ENCODE assay signal across 19 cellular contexts in genomic region chr2:241189093-241189855, GRCh38.
"Had no signal": no experiment of that assay in that cellular context is flagged by ENCODE, and none has a peak within 500 bp of the region (broad histone marks: within the 10 kb centered on the region; RNA-seq: fewer than 3 reads in every experiment).

No MANE protein-coding gene starts in this region.

- H3K27me3 Mint-ChIP-seq: activated CD8-positive, alpha-beta memory T cell treated with anti-CD3 and anti-CD28 coated beads, Interleukin-2, amount 10 ng/mL, durations not matched to agents 7 days and 5 days; activated naive CD4-positive, alpha-beta T cell treated with anti-CD3 and anti-CD28 coated beads, Interleukin-2, amount 50 U/mL, for 24 hours; activated T-cell treated with anti-CD3 and anti-CD28 coated beads, Interleukin-2, amount 50 U/mL, for 24 hours had no signal

- H3K4me3 Mint-ChIP-seq: activated CD8-positive, alpha-beta memory T cell treated with anti-CD3 and anti-CD28 coated beads, Interleukin-2, amount 10 ng/mL, durations not matched to agents 7 days and 5 days; activated naive CD4-positive, alpha-beta T cell treated with anti-CD3 and anti-CD28 coated beads, Interleukin-2, amount 50 U/mL, for 24 hours; activated T-cell treated with anti-CD3 and anti-CD28 coated beads, Interleukin-2, amount 50 U/mL, for 24 hours; neural crest cell had no signal

- ATAC-seq: body of pancreas had no signal

- H3K4me1 ChIP-seq: body of pancreas, left lung, parathyroid adenoma, right atrium auricular region had no signal

- H3K9ac ChIP-seq: parathyroid adenoma had no signal

- H3K27ac ChIP-seq: body of pancreas, left lung, parathyroid adenoma, right atrium auricular region had no signal

- FAIRE-seq: small intestine had no signal

- H3K27ac Mint-ChIP-seq: activated CD8-positive, alpha-beta memory T cell treated with anti-CD3 and anti-CD28 coated beads, Interleukin-2, amount 10 ng/mL, durations not matched to agents 7 days and 5 days; activated naive CD4-positive, alpha-beta T cell treated with anti-CD3 and anti-CD28 coated beads, Interleukin-2, amount 50 U/mL, for 24 hours; activated T-cell treated with anti-CD3 and anti-CD28 coated beads, Interleukin-2, amount 50 U/mL, for 24 hours; memory B cell had no signal

- H3K36me3 Mint-ChIP-seq: activated CD8-positive, alpha-beta memory T cell treated with anti-CD3 and anti-CD28 coated beads, Interleukin-2, amount 10 ng/mL, durations not matched to agents 7 days and 5 days; activated naive CD4-positive, alpha-beta T cell treated with anti-CD3 and anti-CD28 coated beads, Interleukin-2, amount 50 U/mL, for 24 hours; memory B cell had no signal

- H3K36me3 ChIP-seq: left lung, right atrium auricular region had no signal

- DNase-seq: activated CD4-positive, alpha-beta T cell treated with anti-CD3 and anti-CD28 coated beads for 1 hour; activated CD4-positive, alpha-beta T cell treated with anti-CD3 and anti-CD28 coated beads, Interleukin-2, amount 50 U/mL, for 48 hours; activated CD8-positive, alpha-beta memory T cell treated with anti-CD3 and anti-CD28 coated beads, Interleukin-2, amount 10 ng/mL, durations not matched to agents 7 days and 5 days; activated effector memory CD4-positive, alpha-beta T cell treated with Interleukin-2 at 50 U/mL for 16 hours; activated T-cell treated with anti-CD3 and anti-CD28 coated beads, Interleukin-2, amount 50 U/mL, for 24 hours; amniotic stem cell; body of pancreas; central memory CD4-positive, alpha-beta T cell; glutamatergic neuron; islet precursor cell; left lung; T-helper 2 cell; trophoblast cell had no signal

- H3K9me3 Mint-ChIP-seq: activated naive CD4-positive, alpha-beta T cell treated with anti-CD3 and anti-CD28 coated beads, Interleukin-2, amount 50 U/mL, for 24 hours; activated T-cell treated with anti-CD3 and anti-CD28 coated beads, Interleukin-2, amount 50 U/mL, for 24 hours; memory B cell; neural crest cell had no signal

- H3K4me1 Mint-ChIP-seq: activated CD8-positive, alpha-beta memory T cell treated with anti-CD3 and anti-CD28 coated beads, Interleukin-2, amount 10 ng/mL, durations not matched to agents 7 days and 5 days; activated naive CD4-positive, alpha-beta T cell treated with anti-CD3 and anti-CD28 coated beads, Interleukin-2, amount 50 U/mL, for 24 hours; neural crest cell had no signal

- H3K9me3 ChIP-seq: body of pancreas, left lung, right atrium auricular region had no signal

- H2AFZ ChIP-seq: parathyroid adenoma had no signal

- H3K79me2 ChIP-seq: parathyroid adenoma had no signal

- H3K27me3 ChIP-seq: body of pancreas, left lung, right atrium auricular region had no signal

- H3K4me3 ChIP-seq: body of pancreas, left lung, right atrium auricular region had no signal
